Comparison of ENCODE assay signal across 4 cellular contexts in the genomic region with DNA sequence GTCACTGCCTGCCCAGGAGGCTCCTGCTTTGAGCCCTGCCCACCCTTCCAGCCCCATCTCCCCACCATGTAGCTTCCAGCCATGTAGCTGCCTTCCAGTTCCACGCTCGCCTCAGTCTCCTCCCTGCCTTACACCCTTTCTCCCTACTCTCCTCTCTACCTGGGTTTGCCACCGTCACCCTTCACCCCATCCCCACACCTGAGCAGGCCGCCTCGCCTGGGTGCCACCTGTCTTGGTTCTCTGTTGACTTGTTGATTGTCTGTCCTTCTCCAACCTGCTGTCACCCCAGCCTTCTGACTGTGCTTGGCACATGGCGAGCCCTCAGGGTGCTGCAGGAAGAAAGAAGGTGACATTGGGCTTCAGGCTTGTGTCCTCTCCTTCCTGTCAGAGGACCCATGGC. TPM values are rescaled to one million over a fixed set of nuclear protein-coding genes. Genes with fewer than 3 reads are reported as not detected.
"Had no signal": no experiment of that assay in that cellular context is flagged by ENCODE, and none has a peak within 500 bp of the region (broad histone marks: within the 10 kb centered on the region; RNA-seq: fewer than 3 reads in every experiment).

No MANE protein-coding gene starts in this region.

RNA-seq across cellular contexts. Expression of a gene that starts 3.7 kb away (rescaled TPM):
- total RNA-seq: GM23248, HFFc6, HT1080, IMR-90 had no signal
